ENCODE assay signal across 2 cellular contexts in the genomic region with DNA sequence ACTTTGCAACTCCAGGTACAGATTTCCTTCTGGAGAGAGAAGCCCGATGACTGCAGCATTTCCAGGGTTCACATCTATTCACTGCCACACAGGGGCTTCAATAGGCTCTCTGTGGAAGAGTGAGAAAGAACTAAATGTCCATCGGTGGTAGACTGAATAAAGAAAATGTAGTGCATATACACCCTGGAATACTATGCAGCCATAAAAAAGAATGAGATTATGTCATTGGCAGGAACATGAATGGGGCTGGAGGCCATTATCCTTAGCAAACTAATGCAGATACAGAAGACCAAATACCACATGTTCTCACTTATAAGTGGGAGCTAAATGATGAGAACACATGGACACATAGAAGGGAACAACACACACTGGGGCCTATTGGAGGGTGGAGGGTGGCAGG. TPM values are rescaled to one million over a fixed set of nuclear protein-coding genes. Genes with fewer than 3 reads are reported as not detected.
"Had no signal": no experiment of that assay in that cellular context is flagged by ENCODE, and none has a peak within 500 bp of the region (broad histone marks: within the 10 kb centered on the region; RNA-seq: fewer than 3 reads in every experiment).

No MANE protein-coding gene starts in this region.

RNA-seq across cellular contexts. Expression of a gene that starts 53.6 kb away (rescaled TPM):
- total RNA-seq: OCI-LY7 had no signal
- polyA plus RNA-seq: SK-N-SH had no signal
